8 cellular contexts compared by ENCODE assay signal in the genomic region with DNA sequence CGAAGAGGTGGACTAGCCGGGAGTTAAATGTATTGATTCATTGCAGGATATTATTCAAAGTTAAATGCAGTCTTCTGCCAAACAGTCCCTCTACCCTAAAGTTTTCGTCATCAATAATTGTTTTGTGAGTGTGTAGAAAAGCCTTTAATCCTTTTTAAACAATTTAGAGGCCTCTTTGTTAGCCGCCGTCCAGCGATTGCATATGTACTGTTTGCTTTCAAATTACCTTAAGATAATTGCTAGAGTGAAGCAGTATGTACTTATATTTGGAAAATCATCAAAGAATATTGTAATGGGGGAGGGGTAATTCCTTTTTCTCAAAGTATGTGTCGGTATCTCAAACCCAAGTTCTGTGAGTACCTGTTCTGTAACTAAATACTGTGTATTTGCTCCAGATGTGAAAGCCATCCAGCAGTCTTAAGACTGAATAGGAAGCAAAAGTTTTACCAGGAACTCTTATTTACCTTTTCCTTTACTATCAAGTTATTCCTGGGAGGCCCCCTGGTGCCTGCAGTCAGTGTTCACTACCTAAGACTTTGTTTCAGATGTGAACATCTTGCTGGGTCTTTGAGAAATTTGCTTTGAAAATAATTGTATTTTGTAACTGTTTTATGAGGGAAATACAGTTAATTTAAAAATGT. TPM values are rescaled to one million over a fixed set of nuclear protein-coding genes. Genes with fewer than 3 reads are reported as not detected.
DNase-seq lines count a peak whose midpoint lies in the region; ATAC-seq and TF ChIP-seq lines count a peak whose summit lies in the region.

No MANE protein-coding gene starts in this region.

- H3K27ac ChIP-seq in SK-N-MC = peak overlapping the region; percentile 89; the same call in 1 of the 2 replicates

- H3K27me3 ChIP-seq in skeletal muscle satellite cell (ENCODE audit: control insufficient read depth, insufficient read depth, low read length) = no peaks in the 10 kb centered on the region

- in situ Hi-C loops in Caki2 (cut with HindIII; ENCODE audit: low pct_unique_long_range_greater_than_20kb, low sequenced_read_pairs) = no loop called here
- in situ Hi-C loops in astrocyte of the cerebellum (cut with HindIII; ENCODE audit: low sequenced_read_pairs) = loop anchor here (10.0 kb wide), 1 partner anchor 168 kb away; no protein-coding TSS in a partner anchor

- ATAC-seq in GM21390 (IDR thresholded peaks at IDR 0.05; ENCODE audit: unreplicated experiment) (no peak), GM21717 (IDR thresholded peaks at IDR 0.05; ENCODE audit: unreplicated experiment) (no peak)

- peak overlapping the region; percentile 77 for H3K4me2 ChIP-seq in skeletal muscle satellite cell (ENCODE audit: low read length)

- H3K9ac ChIP-seq in SK-N-MC (ENCODE audit: insufficient read length) (peak overlapping the region; percentile 97), skeletal muscle satellite cell (ENCODE audit: low read depth, low read length) (peak overlapping the region; percentile 99)

- H3K36me3 ChIP-seq in SK-N-MC (ENCODE audit: insufficient read depth, low read length) = no peaks in the 10 kb centered on the region
- H3K36me3 ChIP-seq in skeletal muscle satellite cell (ENCODE audit: insufficient read depth, low read length) = no peaks in the 10 kb centered on the region

- H3K4me1 ChIP-seq in skeletal muscle satellite cell (ENCODE audit: control insufficient read depth, insufficient read depth, low read length) = peaks cover 44% of the 10 kb centered on the region

- H3K9me3 ChIP-seq in SK-N-MC (ENCODE audit: low read depth, low read length) (no peaks in the 10 kb centered on the region), iPS-18c (ENCODE audit: control insufficient read depth, insufficient read depth, low read length) (no peaks in the 10 kb centered on the region), skeletal muscle satellite cell (replicated peaks; ENCODE audit: low read length) (no peaks in the 10 kb centered on the region)

- H3K4me3 ChIP-seq in SK-N-MC (peak overlapping the region; percentile 97), astrocyte of the cerebellum (ENCODE audit: low read depth, low read length) (peak overlapping the region; percentile 82), iPS-18c (ENCODE audit: insufficient read depth, low read depth, low read length) (peak overlapping the region; percentile 92), skeletal muscle satellite cell (ENCODE audit: low read length) (peak overlapping the region; percentile 96)

- DNase-seq in Caki2 (ENCODE audit: low read depth) (peak; percentile 72), HuH-7 (ENCODE audit: low spot score) (peak; percentile 57), SK-N-MC (ENCODE audit: low read depth, low spot score) (peak; percentile 34), astrocyte of the cerebellum (ENCODE audit: low read depth) (peak; percentile 73)

- peak; percentile 63 for TF ChIP-seq CTCF in astrocyte of the cerebellum (IDR thresholded peaks at IDR 0.05; ENCODE audit: low read depth, low read length, missing control alignments)

RNA-seq across cellular contexts. Expression of gene PPP1CB, which starts 1.5 kb away (rescaled TPM):
- 113 and 127 TPM in 2 replicates for total RNA-seq in Caki2 (2014; rRNA removed; shearing (Covaris generic); ENCODE audit: low replicate concordance)
- 125 and 151 TPM in 2 replicates for total RNA-seq in skeletal muscle satellite cell (2012; rRNA removed)

RNA-seq across cellular contexts. Expression of gene SPDYA, which starts 57.5 kb away (rescaled TPM):
- 0.10 TPM in 1 of 2 replicates, not detected in the other for total RNA-seq in Caki2 (2014; rRNA removed; shearing (Covaris generic); ENCODE audit: low replicate concordance)
- 0.44 and 1.0 TPM in 2 replicates for total RNA-seq in skeletal muscle satellite cell (2012; rRNA removed)
